In the genomic region with DNA sequence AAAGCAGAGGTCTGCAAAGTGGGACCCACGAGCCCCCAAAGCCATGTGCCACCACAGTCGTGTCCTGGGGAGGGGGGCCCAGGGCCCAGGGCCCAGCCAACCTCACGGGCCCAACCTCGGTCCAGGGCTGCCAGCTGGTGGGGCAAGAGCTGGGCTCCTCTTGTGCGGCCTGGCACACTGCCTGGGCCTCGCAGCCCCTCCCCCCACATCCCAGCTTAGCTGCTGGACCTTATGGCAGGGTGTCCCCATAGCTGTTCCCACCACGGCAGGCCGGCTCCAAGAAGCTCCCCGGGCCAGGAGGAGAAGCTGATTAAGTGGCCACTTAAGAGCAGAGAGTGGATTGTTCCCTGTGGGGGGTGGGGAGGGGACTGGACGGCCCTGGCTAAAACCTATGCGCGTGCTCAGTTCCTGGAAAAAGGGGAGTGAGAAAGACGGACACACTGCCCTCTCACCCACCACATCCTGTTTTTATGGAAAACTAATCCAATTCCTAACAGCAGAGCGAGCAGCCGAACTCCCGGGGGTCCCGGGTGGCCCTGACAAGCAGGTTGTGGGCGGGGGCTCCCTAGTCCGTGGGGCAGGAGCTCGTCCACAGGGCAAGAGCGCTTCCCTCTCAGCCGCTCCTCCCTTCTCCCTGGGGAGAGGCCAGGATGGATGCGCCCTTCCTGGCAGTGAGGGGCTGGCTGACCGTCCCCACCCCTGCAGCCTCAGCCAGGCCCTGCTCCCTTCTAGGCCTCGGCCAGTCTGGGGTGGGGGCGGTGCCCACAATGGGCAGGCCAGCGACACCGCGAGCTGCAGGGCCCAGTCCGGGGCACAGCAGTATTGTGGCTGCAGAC, we compare ENCODE assay signal across 1 cellular context.
TF ChIP-seq lines count a peak whose summit lies in the region.

No MANE protein-coding gene starts in this region.

TF ChIP-seq in WTC11, 78 proteins besides CTCF, POLR2A, EP300 and RAD21 (continued from another document):
- TF ChIP-seq, protein P1, sequence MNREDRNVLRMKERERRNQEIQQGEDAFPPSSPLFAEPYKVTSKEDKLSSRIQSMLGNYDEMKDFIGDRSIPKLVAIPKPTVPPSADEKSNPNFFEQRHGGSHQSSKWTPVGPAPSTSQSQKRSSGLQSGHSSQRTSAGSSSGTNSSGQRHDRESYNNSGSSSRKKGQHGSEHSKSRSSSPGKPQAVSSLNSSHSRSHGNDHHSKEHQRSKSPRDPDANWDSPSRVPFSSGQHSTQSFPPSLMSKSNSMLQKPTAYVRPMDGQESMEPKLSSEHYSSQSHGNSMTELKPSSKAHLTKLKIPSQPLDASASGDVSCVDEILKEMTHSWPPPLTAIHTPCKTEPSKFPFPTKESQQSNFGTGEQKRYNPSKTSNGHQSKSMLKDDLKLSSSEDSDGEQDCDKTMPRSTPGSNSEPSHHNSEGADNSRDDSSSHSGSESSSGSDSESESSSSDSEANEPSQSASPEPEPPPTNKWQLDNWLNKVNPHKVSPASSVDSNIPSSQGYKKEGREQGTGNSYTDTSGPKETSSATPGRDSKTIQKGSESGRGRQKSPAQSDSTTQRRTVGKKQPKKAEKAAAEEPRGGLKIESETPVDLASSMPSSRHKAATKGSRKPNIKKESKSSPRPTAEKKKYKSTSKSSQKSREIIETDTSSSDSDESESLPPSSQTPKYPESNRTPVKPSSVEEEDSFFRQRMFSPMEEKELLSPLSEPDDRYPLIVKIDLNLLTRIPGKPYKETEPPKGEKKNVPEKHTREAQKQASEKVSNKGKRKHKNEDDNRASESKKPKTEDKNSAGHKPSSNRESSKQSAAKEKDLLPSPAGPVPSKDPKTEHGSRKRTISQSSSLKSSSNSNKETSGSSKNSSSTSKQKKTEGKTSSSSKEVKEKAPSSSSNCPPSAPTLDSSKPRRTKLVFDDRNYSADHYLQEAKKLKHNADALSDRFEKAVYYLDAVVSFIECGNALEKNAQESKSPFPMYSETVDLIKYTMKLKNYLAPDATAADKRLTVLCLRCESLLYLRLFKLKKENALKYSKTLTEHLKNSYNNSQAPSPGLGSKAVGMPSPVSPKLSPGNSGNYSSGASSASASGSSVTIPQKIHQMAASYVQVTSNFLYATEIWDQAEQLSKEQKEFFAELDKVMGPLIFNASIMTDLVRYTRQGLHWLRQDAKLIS (CRISPR knock-in tag; IDR thresholded peaks at IDR 0.05; ENCODE audit: borderline replicate concordance), result no peak
- TF ChIP-seq ATF1 (CRISPR knock-in tag; IDR thresholded peaks at IDR 0.05) (no peak), ELF4 (CRISPR knock-in tag; IDR thresholded peaks at IDR 0.05; ENCODE audit: low read depth) (no peak), JUN (CRISPR knock-in tag; IDR thresholded peaks at IDR 0.05) (no peak)
